In genomic region chr1:15950302-15950701, GRCh38 we compare ENCODE assay signal across 1 cellular context.
TF ChIP-seq lines count a peak whose summit lies in the region.

No MANE protein-coding gene starts in this region.

TF ChIP-seq in A549, 52 proteins besides CTCF, POLR2A, EP300 and RAD21 (continued from another document):
- no peak for TF ChIP-seq EHMT2 (IDR thresholded peaks at IDR 0.05; ENCODE audit: low read depth)
